9 cellular contexts compared by ENCODE assay signal in the genomic region with DNA sequence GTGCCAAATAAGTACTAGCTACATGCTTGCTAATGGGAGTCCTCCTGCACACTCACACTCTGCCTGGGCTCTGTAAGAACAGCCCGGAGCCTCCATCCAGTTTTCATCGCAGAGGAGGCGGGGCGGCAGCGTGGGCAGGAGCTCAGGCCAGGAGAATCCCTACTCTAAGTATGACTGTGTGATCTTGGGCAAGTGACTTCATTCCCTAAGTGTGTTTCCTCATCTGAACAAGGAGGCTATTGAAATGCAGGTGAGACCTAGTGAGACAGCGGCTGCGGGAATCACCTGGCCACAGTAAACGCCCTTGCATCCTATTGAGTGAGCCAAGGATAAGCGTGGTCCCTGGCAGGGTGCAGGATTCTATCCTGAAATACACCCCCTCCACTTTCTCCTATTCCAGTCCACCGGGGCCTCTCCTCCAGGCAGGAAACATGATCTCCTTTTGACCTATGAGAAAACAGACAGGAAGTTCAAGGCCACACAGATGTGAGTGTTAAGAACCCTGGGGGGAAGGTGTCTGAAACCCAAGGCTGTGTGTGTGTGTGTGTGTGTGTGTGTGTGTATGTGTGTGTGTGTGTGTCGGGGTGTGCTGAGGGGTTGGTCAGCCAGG. TPM values are rescaled to one million over a fixed set of nuclear protein-coding genes. Genes with fewer than 3 reads are reported as not detected.
DNase-seq lines count a peak whose midpoint lies in the region; ATAC-seq, FAIRE-seq and TF ChIP-seq lines count a peak whose summit lies in the region.
"Had no signal": no experiment of that assay in that cellular context is flagged by ENCODE, and none has a peak within 500 bp of the region (broad histone marks: within the 10 kb centered on the region; RNA-seq: fewer than 3 reads in every experiment).

No MANE protein-coding gene starts in this region.

- no peaks in the 10 kb centered on the region for H3K9me3 ChIP-seq in gastroesophageal sphincter

- H3K4me1 Mint-ChIP-seq in activated naive CD4-positive, alpha-beta T cell treated with anti-CD3 and anti-CD28 coated beads, Interleukin-2, amount 50 U/mL, for 24 hours, result peaks cover 38% of the 10 kb centered on the region

- no peaks in the 10 kb centered on the region for H3K27me3 Mint-ChIP-seq in activated naive CD4-positive, alpha-beta T cell treated with anti-CD3 and anti-CD28 coated beads, Interleukin-2, amount 50 U/mL, for 24 hours

- WGBS in gastroesophageal sphincter (ENCODE audit: low coverage in 1 of 2), 2 donors, result 74 to 96% methylated on average over 3 to 11 of the region's 11 CpGs

- no peak for TF ChIP-seq CTCF in epithelial cell of esophagus (IDR thresholded peaks at IDR 0.05; ENCODE audit: insufficient read depth, low read depth, low read length, missing control alignments)
- TF ChIP-seq CTCF in gastroesophageal sphincter (IDR thresholded peaks at IDR 0.05), result no peak

- H3K27me3 ChIP-seq in gastroesophageal sphincter, result no peaks in the 10 kb centered on the region

- intact Hi-C loops in Right ventricle myocardium inferior (cut with DNase I), result no loop called here

- no peak overlapping the region for H3K4me3 ChIP-seq in epithelial cell of esophagus (ENCODE audit: low read length)
- no peak overlapping the region for H3K4me3 ChIP-seq in gastroesophageal sphincter

- no peak overlapping the region for H3K27ac ChIP-seq in gastroesophageal sphincter

- H3K4me3 Mint-ChIP-seq in activated naive CD4-positive, alpha-beta T cell treated with anti-CD3 and anti-CD28 coated beads, Interleukin-2, amount 50 U/mL, for 24 hours, result no peak overlapping the region

- ATAC-seq in gastroesophageal sphincter (no peak), HG02759 (IDR thresholded peaks at IDR 0.05; ENCODE audit: unreplicated experiment) (no peak), Right ventricle myocardium inferior (no peak)

- H3K27ac Mint-ChIP-seq in activated naive CD4-positive, alpha-beta T cell treated with anti-CD3 and anti-CD28 coated beads, Interleukin-2, amount 50 U/mL, for 24 hours, result peak overlapping the region; percentile 8

- no peaks in the 10 kb centered on the region for H3K36me3 Mint-ChIP-seq in activated naive CD4-positive, alpha-beta T cell treated with anti-CD3 and anti-CD28 coated beads, Interleukin-2, amount 50 U/mL, for 24 hours

- TF ChIP-seq EP300 in gastroesophageal sphincter (IDR thresholded peaks at IDR 0.05), result no peak

- DNase-seq in activated naive CD4-positive, alpha-beta T cell (lab: John Stamatoyannopoulos, UW), result no peak
- DNase-seq in epithelial cell of esophagus (ENCODE audit: low read depth), result peak; percentile 96
- DNase-seq in urothelium cell line (ENCODE audit: low spot score), result peak; percentile 68
- no peak for DNase-seq in Right ventricle myocardium inferior (ENCODE audit: missing footprints)

- no peak for FAIRE-seq in urothelium cell line (lab: Jason Lieb, UNC)
- FAIRE-seq: G401.6 had no signal

- H3K9me3 Mint-ChIP-seq in activated naive CD4-positive, alpha-beta T cell treated with anti-CD3 and anti-CD28 coated beads, Interleukin-2, amount 50 U/mL, for 24 hours, result no peaks in the 10 kb centered on the region

- H3K36me3 ChIP-seq in gastroesophageal sphincter, result no peaks in the 10 kb centered on the region

- peaks cover 0 to 5% (median 0%) of the 10 kb centered on the region in 3 donors for H3K4me1 ChIP-seq in gastroesophageal sphincter

- TF ChIP-seq POLR2A in gastroesophageal sphincter (IDR thresholded peaks at IDR 0.05), result no peak

TF ChIP-seq in PFSK-1, 5 proteins besides CTCF, POLR2A, EP300 and RAD21:
- TF ChIP-seq, protein P1, sequence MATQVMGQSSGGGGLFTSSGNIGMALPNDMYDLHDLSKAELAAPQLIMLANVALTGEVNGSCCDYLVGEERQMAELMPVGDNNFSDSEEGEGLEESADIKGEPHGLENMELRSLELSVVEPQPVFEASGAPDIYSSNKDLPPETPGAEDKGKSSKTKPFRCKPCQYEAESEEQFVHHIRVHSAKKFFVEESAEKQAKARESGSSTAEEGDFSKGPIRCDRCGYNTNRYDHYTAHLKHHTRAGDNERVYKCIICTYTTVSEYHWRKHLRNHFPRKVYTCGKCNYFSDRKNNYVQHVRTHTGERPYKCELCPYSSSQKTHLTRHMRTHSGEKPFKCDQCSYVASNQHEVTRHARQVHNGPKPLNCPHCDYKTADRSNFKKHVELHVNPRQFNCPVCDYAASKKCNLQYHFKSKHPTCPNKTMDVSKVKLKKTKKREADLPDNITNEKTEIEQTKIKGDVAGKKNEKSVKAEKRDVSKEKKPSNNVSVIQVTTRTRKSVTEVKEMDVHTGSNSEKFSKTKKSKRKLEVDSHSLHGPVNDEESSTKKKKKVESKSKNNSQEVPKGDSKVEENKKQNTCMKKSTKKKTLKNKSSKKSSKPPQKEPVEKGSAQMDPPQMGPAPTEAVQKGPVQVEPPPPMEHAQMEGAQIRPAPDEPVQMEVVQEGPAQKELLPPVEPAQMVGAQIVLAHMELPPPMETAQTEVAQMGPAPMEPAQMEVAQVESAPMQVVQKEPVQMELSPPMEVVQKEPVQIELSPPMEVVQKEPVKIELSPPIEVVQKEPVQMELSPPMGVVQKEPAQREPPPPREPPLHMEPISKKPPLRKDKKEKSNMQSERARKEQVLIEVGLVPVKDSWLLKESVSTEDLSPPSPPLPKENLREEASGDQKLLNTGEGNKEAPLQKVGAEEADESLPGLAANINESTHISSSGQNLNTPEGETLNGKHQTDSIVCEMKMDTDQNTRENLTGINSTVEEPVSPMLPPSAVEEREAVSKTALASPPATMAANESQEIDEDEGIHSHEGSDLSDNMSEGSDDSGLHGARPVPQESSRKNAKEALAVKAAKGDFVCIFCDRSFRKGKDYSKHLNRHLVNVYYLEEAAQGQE (IDR thresholded peaks at IDR 0.05; ENCODE audit: insufficient read depth in 1 of 2, low read depth in 2 of 2, low read length in 2 of 2), result no peak
- TF ChIP-seq TAF1 (IDR thresholded peaks at IDR 0.05; ENCODE audit: borderline replicate concordance, insufficient read depth, low read length) (0 out of 2 replicates have a peak, but pooled peaks have one; percentile 6), FOXP2 (optimal IDR thresholded peaks at IDR 0.05; ENCODE audit: borderline replicate concordance, extremely low read depth, extremely low read length, insufficient read depth) (peak; percentile 26)
TF ChIP-seq in PFSK-1: peak in this region for 2.

RNA-seq across cellular contexts. Expression of a gene that starts 5.2 kb away (rescaled TPM):
- polyA plus RNA-seq in PFSK-1 (2012; ENCODE audit: insufficient read length, low read depth), result 52.1 TPM
- total RNA-seq in gastroesophageal sphincter (10 to 100 TPM; 15.9 to 39.7 (median 28.3) TPM), Right ventricle myocardium inferior (31.9 TPM)

Comparison
In these comparisons a context has a peak if more than half of its experiments do, and no peak if none do; other contexts are left out.
1. DNase-seq: peak in epithelial cell of esophagus (single experiment) and urothelium cell line (single experiment); none in activated naive CD4-positive, alpha-beta T cell (0 of 4) and Right ventricle myocardium inferior (single experiment).